In genomic region chr4:79996950-79997349, GRCh38 we compare ENCODE assay signal across 15 cellular contexts.
DNase-seq lines count a peak whose midpoint lies in the region; ATAC-seq and TF ChIP-seq lines count a peak whose summit lies in the region.
"Had no signal": no experiment of that assay in that cellular context is flagged by ENCODE, and none has a peak within 500 bp of the region (broad histone marks: within the 10 kb centered on the region; RNA-seq: fewer than 3 reads in every experiment).

No MANE protein-coding gene starts in this region.

- H3K27me3 ChIP-seq in Loucy (ENCODE audit: insufficient read depth, low read length, poor library complexity, severe bottlenecking) (no peaks in the 10 kb centered on the region), body of pancreas (no peaks in the 10 kb centered on the region)
- H3K27me3 ChIP-seq: BLaER1 treated with 17β-estradiol and CSF1 and Interleukin-3, amounts not matched to agents 10 nM and 100 nM had no signal

- H3K4me3 ChIP-seq in Loucy (ENCODE audit: low read length, poor library complexity, severe bottlenecking) (no peak overlapping the region), body of pancreas (no peak overlapping the region)
- H3K4me3 ChIP-seq: BLaER1 treated with 17β-estradiol and CSF1 and Interleukin-3, amounts not matched to agents 10 nM and 100 nM; GM12878; GM23248 had no signal

- H3K9me3 Mint-ChIP-seq in activated naive CD4-positive, alpha-beta T cell treated with anti-CD3 and anti-CD28 coated beads for 36 hours, result no peaks in the 10 kb centered on the region
- H3K9me3 Mint-ChIP-seq in endothelial cell (ENCODE audit: unreplicated experiment), result no peaks in the 10 kb centered on the region

- peaks cover 78% of the 10 kb centered on the region for H3K79me2 ChIP-seq in Loucy (ENCODE audit: insufficient read depth, low read length)

- H3K4me1 Mint-ChIP-seq in activated naive CD4-positive, alpha-beta T cell treated with anti-CD3 and anti-CD28 coated beads for 36 hours (ENCODE audit: low read depth), result peaks cover 40% of the 10 kb centered on the region
- H3K4me1 Mint-ChIP-seq in endothelial cell (ENCODE audit: unreplicated experiment), result peaks cover 55% of the 10 kb centered on the region

- peak overlapping the region; percentile 36 for H3K4me3 Mint-ChIP-seq in activated naive CD4-positive, alpha-beta T cell treated with anti-CD3 and anti-CD28 coated beads for 36 hours
- H3K4me3 Mint-ChIP-seq in endothelial cell (ENCODE audit: unreplicated experiment), result no peak overlapping the region

- H2AFZ ChIP-seq in Loucy (ENCODE audit: low read length), result no peak overlapping the region
- H2AFZ ChIP-seq: GM23248 had no signal

- peaks cover 16% of the 10 kb centered on the region for H4K20me1 ChIP-seq in Loucy (ENCODE audit: insufficient read depth, low read length, poor library complexity, severe bottlenecking)

- peaks cover 50% of the 10 kb centered on the region for H3K36me3 ChIP-seq in Loucy (ENCODE audit: insufficient read depth, low read length)
- H3K36me3 ChIP-seq in body of pancreas (replicated peaks in 1 of 2; ENCODE audit: insufficient read depth in 1 of 2, low read depth in 2 of 2), result no peaks in the 10 kb centered on the region

- H3K27ac ChIP-seq in body of pancreas, result no peak overlapping the region
- H3K27ac ChIP-seq: BLaER1 treated with 17β-estradiol and CSF1 and Interleukin-3, amounts not matched to agents 10 nM and 100 nM; GM23248 had no signal

- WGBS in body of pancreas, 2 donors, result 67 to 72% methylated on average over 2 of the region's 2 CpGs

- H3F3A ChIP-seq in Loucy (ENCODE audit: low read depth), result peaks cover 10% of the 10 kb centered on the region; the same call in 1 of the 2 replicates

- ATAC-seq in GM18867 (IDR thresholded peaks at IDR 0.05; ENCODE audit: unreplicated experiment) (no peak), body of pancreas (no peak)
- ATAC-seq: GM12878, HCT116 had no signal

- H3K4me2 ChIP-seq in Loucy (ENCODE audit: low read depth, low read length, poor library complexity, severe bottlenecking), result peak overlapping the region; percentile 32
- H3K4me2 ChIP-seq: BLaER1 treated with 17β-estradiol and CSF1 and Interleukin-3, amounts not matched to agents 10 nM and 100 nM had no signal

- no peak overlapping the region for H3K27ac Mint-ChIP-seq in activated naive CD4-positive, alpha-beta T cell treated with anti-CD3 and anti-CD28 coated beads for 36 hours
- H3K27ac Mint-ChIP-seq in endothelial cell (ENCODE audit: unreplicated experiment), result peak overlapping the region; percentile 83

- peaks cover under 1% of the 10 kb centered on the region for H3K9me3 ChIP-seq in Loucy (ENCODE audit: insufficient read depth, low read depth, low read length)
- H3K9me3 ChIP-seq in body of pancreas, result no peaks in the 10 kb centered on the region

- peaks cover 14% of the 10 kb centered on the region for H3K4me1 ChIP-seq in Loucy (ENCODE audit: insufficient read depth, low read length, poor library complexity, severe bottlenecking)
- no peaks in the 10 kb centered on the region for H3K4me1 ChIP-seq in body of pancreas

- no peak for DNase-seq in activated naive CD4-positive, alpha-beta T cell treated with anti-CD3 and anti-CD28 coated beads for 36 hours
- no peak for DNase-seq in activated naive CD4-positive, alpha-beta T cell treated with Interleukin-2 at 50 U/mL for 16 hours
- DNase-seq in endothelial cell (ENCODE audit: low spot score), result no peak
- DNase-seq in effector CD8-positive, alpha-beta T cell (lab: John Stamatoyannopoulos, UW), result no peak
- no peak for DNase-seq in body of pancreas
- DNase-seq: ACHN; Calu3; CD4-positive, CD25-positive, alpha-beta regulatory T cell; DMS 273 treated with DMSO at 0.1 percent for 48 hours; GM23248 had no signal

- H3K9me2 ChIP-seq in Loucy (replicated peaks; ENCODE audit: low read depth, low read length), result no peaks in the 10 kb centered on the region

- no peak overlapping the region for H3K9ac ChIP-seq in Loucy (ENCODE audit: low read depth, low read length, poor library complexity, severe bottlenecking)
- H3K9ac ChIP-seq: BLaER1 treated with 17β-estradiol and CSF1 and Interleukin-3, amounts not matched to agents 10 nM and 100 nM; GM23248 had no signal

- no peak for TF ChIP-seq CTCF in Loucy (conservative IDR thresholded peaks at IDR 0.05; ENCODE audit: low read length)
- TF ChIP-seq CTCF in endothelial cell (IDR thresholded peaks at IDR 0.05; ENCODE audit: unreplicated experiment), result no peak
- no peak for TF ChIP-seq CTCF in body of pancreas (IDR thresholded peaks at IDR 0.05)

- intact Hi-C loops in activated naive CD4-positive, alpha-beta T cell treated with anti-CD3 and anti-CD28 coated beads for 36 hours (cut with micrococcal nuclease), result no loop called here
- intact Hi-C loops in body of pancreas (cut with DNase I), result no loop called here

- H3K27me3 Mint-ChIP-seq in activated naive CD4-positive, alpha-beta T cell treated with anti-CD3 and anti-CD28 coated beads for 36 hours (ENCODE audit: low read depth), result no peaks in the 10 kb centered on the region
- H3K27me3 Mint-ChIP-seq in endothelial cell (ENCODE audit: unreplicated experiment), result no peaks in the 10 kb centered on the region
- H3K27me3 Mint-ChIP-seq: CD4-positive, CD25-positive, alpha-beta regulatory T cell had no signal

- TF ChIP-seq POLR2A in body of pancreas (IDR thresholded peaks at IDR 0.05), result no peak

- CTCF ChIA-PET in activated naive CD4-positive, alpha-beta T cell treated with anti-CD3 and anti-CD28 coated beads for 36 hours (lab: Charles Lee), result no interaction called here

- H3K36me3 Mint-ChIP-seq in activated naive CD4-positive, alpha-beta T cell treated with anti-CD3 and anti-CD28 coated beads for 36 hours (ENCODE audit: low read depth), result peaks cover 5% of the 10 kb centered on the region
- peaks cover 37% of the 10 kb centered on the region for H3K36me3 Mint-ChIP-seq in endothelial cell (ENCODE audit: low read depth, unreplicated experiment)
